In the genomic region with DNA sequence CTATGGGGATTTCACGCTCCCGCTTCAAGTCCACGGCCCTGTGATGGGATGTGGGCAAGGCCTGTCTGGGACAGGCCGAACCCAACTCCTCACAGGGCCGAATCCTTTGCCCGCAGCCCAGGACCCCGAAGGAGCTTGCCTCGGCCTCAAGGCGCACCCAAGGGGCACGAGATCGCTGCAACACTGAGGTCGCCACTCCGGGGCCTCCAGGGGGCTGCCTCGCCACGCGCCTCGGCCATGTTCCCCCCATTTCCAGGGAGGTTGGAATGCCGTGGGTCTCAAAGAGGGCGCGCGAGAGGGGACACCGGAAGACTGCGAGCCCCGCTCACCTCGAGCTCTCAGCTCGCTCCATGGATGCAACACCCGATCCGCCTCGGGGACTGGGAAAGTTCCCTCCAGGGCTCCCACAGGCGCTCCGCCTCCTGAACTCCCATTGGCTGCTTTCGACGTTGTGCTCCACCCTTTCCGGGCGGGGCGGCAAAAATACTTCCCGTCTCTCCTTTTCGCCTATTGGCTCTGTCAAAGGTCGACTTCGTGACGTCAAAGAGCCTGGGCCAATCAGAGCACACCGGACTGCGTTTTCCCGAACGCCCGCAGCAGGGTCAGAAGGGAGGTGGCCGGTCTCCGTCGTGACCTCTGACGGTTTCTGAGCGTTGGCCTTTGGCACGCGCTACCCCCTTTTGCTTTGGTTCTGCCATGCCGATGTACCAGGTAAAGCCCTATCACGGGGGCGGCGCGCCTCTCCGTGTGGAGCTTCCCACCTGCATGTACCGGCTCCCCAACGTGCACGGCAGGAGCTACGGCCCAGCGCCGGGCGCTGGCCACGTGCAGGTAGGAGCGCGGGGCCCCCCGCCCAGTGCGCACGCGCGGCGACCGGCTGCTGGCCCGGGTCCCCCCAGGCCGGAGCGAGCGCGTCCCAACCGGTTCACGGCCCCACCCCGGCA, we compare ENCODE assay signal across 8 cellular contexts. TPM values are rescaled to one million over a fixed set of nuclear protein-coding genes. Genes with fewer than 3 reads are reported as not detected.
DNase-seq lines count a peak whose midpoint lies in the region; ATAC-seq and TF ChIP-seq lines count a peak whose summit lies in the region.

A gene (plus strand): TSS at position 605 of the 944 bp plus-strand sequence. CDS start 92 bp downstream, at position 697.
A gene with protein sequence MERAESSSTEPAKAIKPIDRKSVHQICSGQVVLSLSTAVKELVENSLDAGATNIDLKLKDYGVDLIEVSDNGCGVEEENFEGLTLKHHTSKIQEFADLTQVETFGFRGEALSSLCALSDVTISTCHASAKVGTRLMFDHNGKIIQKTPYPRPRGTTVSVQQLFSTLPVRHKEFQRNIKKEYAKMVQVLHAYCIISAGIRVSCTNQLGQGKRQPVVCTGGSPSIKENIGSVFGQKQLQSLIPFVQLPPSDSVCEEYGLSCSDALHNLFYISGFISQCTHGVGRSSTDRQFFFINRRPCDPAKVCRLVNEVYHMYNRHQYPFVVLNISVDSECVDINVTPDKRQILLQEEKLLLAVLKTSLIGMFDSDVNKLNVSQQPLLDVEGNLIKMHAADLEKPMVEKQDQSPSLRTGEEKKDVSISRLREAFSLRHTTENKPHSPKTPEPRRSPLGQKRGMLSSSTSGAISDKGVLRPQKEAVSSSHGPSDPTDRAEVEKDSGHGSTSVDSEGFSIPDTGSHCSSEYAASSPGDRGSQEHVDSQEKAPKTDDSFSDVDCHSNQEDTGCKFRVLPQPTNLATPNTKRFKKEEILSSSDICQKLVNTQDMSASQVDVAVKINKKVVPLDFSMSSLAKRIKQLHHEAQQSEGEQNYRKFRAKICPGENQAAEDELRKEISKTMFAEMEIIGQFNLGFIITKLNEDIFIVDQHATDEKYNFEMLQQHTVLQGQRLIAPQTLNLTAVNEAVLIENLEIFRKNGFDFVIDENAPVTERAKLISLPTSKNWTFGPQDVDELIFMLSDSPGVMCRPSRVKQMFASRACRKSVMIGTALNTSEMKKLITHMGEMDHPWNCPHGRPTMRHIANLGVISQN (minus strand): TSS at position 382 of the 944 bp plus-strand sequence. CDS start 30 bp downstream, at position 352.

- H3K4me3 ChIP-seq in testis: peak within 1 kb of the TSS; percentile 66 to 72

- TF ChIP-seq CTCF in omental fat pad (IDR thresholded peaks at IDR 0.05): no peak
- peak in 1 of 3 experiments; percentile 34 for TF ChIP-seq CTCF in testis (IDR thresholded peaks at IDR 0.05)

- no peaks in the 10 kb centered on the region for H3K36me3 ChIP-seq in testis (ENCODE audit: low read depth, missing control alignments)

- no peaks in the 10 kb centered on the region for H3K9me3 Mint-ChIP-seq in activated naive CD4-positive, alpha-beta T cell treated with anti-CD3 and anti-CD28 coated beads, Interleukin-2, amount 50 U/mL, for 72 hours

- H3K4me1 ChIP-seq in testis: peaks cover 8% of the 10 kb centered on the region

- peak; percentile 96 for ATAC-seq in HG02610 (IDR thresholded peaks at IDR 0.05; ENCODE audit: unreplicated experiment)
- peak; percentile 95 to 98 for ATAC-seq in activated naive CD4-positive, alpha-beta T cell treated with anti-CD3 and anti-CD28 coated beads, Interleukin-2, amount 50 U/mL, for 72 hours
- ATAC-seq in omental fat pad (ENCODE audit: low FRiP score): peak; percentile 99

- peak; percentile 99 for DNase-seq in NCI-H1092 treated with DMSO at 0.1 percent for 48 hours (lab: John Stamatoyannopoulos, UW)
- DNase-seq in SKM-1 (lab: John Stamatoyannopoulos, UW; ENCODE audit: unreplicated experiment): peak; percentile 97
- DNase-seq in activated naive CD4-positive, alpha-beta T cell treated with anti-CD3 and anti-CD28 coated beads, Interleukin-2, amount 50 U/mL, for 72 hours (ENCODE audit: low spot score in 2 of 2): peak; percentile 93 to 98
- DNase-seq in glomerular endothelial cell (ENCODE audit: extremely low read depth, low read depth, low spot score): peak; percentile 90
- peak; percentile 94 for DNase-seq in omental fat pad (ENCODE audit: low spot score)
- DNase-seq in testis: peak; percentile 99

- peaks cover 0 to 10% of the 10 kb centered on the region in 2 donors for H3K36me3 Mint-ChIP-seq in activated naive CD4-positive, alpha-beta T cell treated with anti-CD3 and anti-CD28 coated beads, Interleukin-2, amount 50 U/mL, for 72 hours

- TF ChIP-seq POLR2A in GM10847 (IDR thresholded peaks at IDR 0.05; ENCODE audit: extremely low read depth, insufficient read length) (peak; percentile 73), testis (IDR thresholded peaks at IDR 0.05) (peak; percentile 14)

- WGBS in testis, 2 donors: 0 to 1% methylated on average over 22 to 71 of the region's 84 CpGs

- intact Hi-C loops in testis (cut with DNase I; ENCODE audit: low total_unique reads): no loop called here

- peak within 1 kb of the TSS; percentile 87 to 92 for H3K27ac ChIP-seq in testis

- H3K27me3 ChIP-seq in testis: no peaks in the 10 kb centered on the region

- H3K9me3 ChIP-seq in testis: no peaks in the 10 kb centered on the region

- H3K27ac Mint-ChIP-seq in activated naive CD4-positive, alpha-beta T cell treated with anti-CD3 and anti-CD28 coated beads, Interleukin-2, amount 50 U/mL, for 72 hours: peak within 1 kb of the TSS; percentile 79 to 83

RNA-seq across cellular contexts. Expression of the first gene that starts in this region (rescaled TPM):
- 10 to 100 TPM; 31.5 to 41.2 TPM for total RNA-seq in activated naive CD4-positive, alpha-beta T cell treated with anti-CD3 and anti-CD28 coated beads, Interleukin-2, amount 50 U/mL, for 72 hours
- total RNA-seq in glomerular endothelial cell (69.5 and 71.4 TPM in 2 replicates), omental fat pad (10 to 100 TPM; 34.7 to 42.6 (median 39.2) TPM), testis (10 to 100 TPM; 53.0 to 63.4 TPM)
- polyA plus RNA-seq in testis (ENCODE audit: insufficient read depth, low read depth, low replicate concordance): 121 TPM

RNA-seq across cellular contexts. Expression of the second gene that starts in this region (rescaled TPM):
- total RNA-seq in activated naive CD4-positive, alpha-beta T cell treated with anti-CD3 and anti-CD28 coated beads, Interleukin-2, amount 50 U/mL, for 72 hours: 10 to 100 TPM; 18.1 to 24.0 TPM
- total RNA-seq in glomerular endothelial cell (14.8 and 15.1 TPM in 2 replicates), omental fat pad (10 to 100 TPM in 1 of 4 donors, 1 to 10 TPM in 3; 7.4 to 15.1 (median 8.4) TPM), testis (10 to 100 TPM in 1 of 2 donors, 1 to 10 TPM in 1; 9.9 to 13.3 TPM)
- polyA plus RNA-seq in testis (ENCODE audit: insufficient read depth, low read depth, low replicate concordance): 9.2 TPM

Comparison
In these comparisons a context has a peak if more than half of its experiments do, and no peak if none do; other contexts are left out.
1. Peak in every context shown above with its lines: DNase-seq, ATAC-seq, H3K4me3 ChIP-seq and H3K27ac ChIP-seq.